In the genomic region with DNA sequence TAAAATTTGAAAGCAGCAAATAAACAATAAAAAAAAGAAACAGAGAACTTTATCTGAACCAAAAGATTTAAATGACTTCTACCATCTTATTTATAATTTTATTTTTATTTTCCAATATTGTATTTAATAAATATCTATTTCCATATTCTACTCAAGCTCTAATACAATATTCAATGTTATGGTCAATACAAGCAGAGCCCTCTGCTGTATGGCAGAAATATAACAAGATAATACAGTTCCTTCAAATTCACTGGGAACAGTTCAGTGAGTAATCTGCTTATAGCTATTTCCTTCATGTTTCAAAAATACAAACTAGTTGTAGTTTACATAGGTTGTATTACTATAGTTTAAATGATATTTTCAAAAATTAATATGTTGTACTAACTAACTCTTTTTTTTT, we compare ENCODE assay signal across 18 cellular contexts.
A peak's percentile ranks its signal among the peaks of the same experiment; 100 is the strongest.
DNase-seq lines count a peak whose midpoint lies in the region; ATAC-seq, FAIRE-seq and TF ChIP-seq lines count a peak whose summit lies in the region.
"Had no signal": no experiment of that assay in that cellular context is flagged by ENCODE, and none has a peak within 500 bp of the region (broad histone marks: within the 10 kb centered on the region; RNA-seq: fewer than 3 reads in every experiment).

No MANE protein-coding gene starts in this region.

- H3K4ac ChIP-seq in mesendoderm (ENCODE audit: low read depth, low read length), result no peak overlapping the region

- peaks cover 15% of the 10 kb centered on the region for H3K9me3 Mint-ChIP-seq in CD4-positive, alpha-beta T cell
- H3K9me3 Mint-ChIP-seq in CD14-positive monocyte, result peaks cover 0 to 1% (median 0%) of the 10 kb centered on the region in 7 donors

- H3K27me3 ChIP-seq in mesendoderm (ENCODE audit: insufficient read depth, low read length, poor library complexity), result no peaks in the 10 kb centered on the region
- H3K27me3 ChIP-seq in CD4-positive, alpha-beta T cell (ENCODE audit: control insufficient read depth, insufficient read depth, low read length), result no peaks in the 10 kb centered on the region
- H3K27me3 ChIP-seq: ascending aorta had no signal

- H3K79me1 ChIP-seq in mesendoderm (ENCODE audit: low read length), result no peaks in the 10 kb centered on the region

- no peak overlapping the region for H3K9ac ChIP-seq in mesendoderm (ENCODE audit: low read length)
- H3K9ac ChIP-seq: parathyroid adenoma had no signal

- no peak overlapping the region for H4K8ac ChIP-seq in mesendoderm (ENCODE audit: low read depth, low read length)

- no peak overlapping the region for H3K18ac ChIP-seq in mesendoderm (ENCODE audit: low read length)

- H3K56ac ChIP-seq in mesendoderm (ENCODE audit: low read length), result no peak overlapping the region

- CTCF ChIA-PET in CD4-positive, alpha-beta T cell (lab: Charles Lee), result no interaction called here

- in situ Hi-C loops in GM13977 (cut with MboI; ENCODE audit: low pct_unique_long_range_greater_than_20kb, low sequenced_read_pairs, unreplicated experiment), result no loop called here

- H3K9me3 ChIP-seq in CD4-positive, alpha-beta T cell (ENCODE audit: control insufficient read depth, low read length), result peaks cover 4% of the 10 kb centered on the region
- H3K9me3 ChIP-seq: ascending aorta, thoracic aorta had no signal

- TF ChIP-seq CTCF in GM13977 (IDR thresholded peaks at IDR 0.05; ENCODE audit: extremely low read depth, insufficient read depth, missing control alignments) (peak; percentile 12), fibroblast of pulmonary artery (IDR thresholded peaks at IDR 0.05; ENCODE audit: low read length, missing control alignments) (no peak), CD14-positive monocyte (IDR thresholded peaks at IDR 0.05) (no peak)
- TF ChIP-seq CTCF in CD4-positive, alpha-beta T cell (IDR thresholded peaks at IDR 0.05), result no peak

- no peaks in the 10 kb centered on the region for H3K36me3 ChIP-seq in mesendoderm (ENCODE audit: control insufficient read depth, insufficient read depth, low read length)
- H3K36me3 ChIP-seq: ascending aorta, thoracic aorta had no signal

- no peak overlapping the region for H2BK15ac ChIP-seq in mesendoderm (replicated peaks; ENCODE audit: low read depth)

- H3K27ac Mint-ChIP-seq in CD4-positive, alpha-beta T cell, result no peak overlapping the region
- H3K27ac Mint-ChIP-seq in CD14-positive monocyte, result no peak overlapping the region
- H3K27ac Mint-ChIP-seq: mesothelial cell of epicardium had no signal

- H3K27me3 Mint-ChIP-seq in CD4-positive, alpha-beta T cell, result no peaks in the 10 kb centered on the region
- peaks cover 0 to 1% (median 0%) of the 10 kb centered on the region in 3 donors for H3K27me3 Mint-ChIP-seq in CD14-positive monocyte (ENCODE audit: low read depth in 3 of 3)

- H3K4me1 Mint-ChIP-seq in CD4-positive, alpha-beta T cell (ENCODE audit: low read depth), result no peaks in the 10 kb centered on the region
- H3K4me1 Mint-ChIP-seq in CD14-positive monocyte, result no peaks in the 10 kb centered on the region
- H3K4me1 Mint-ChIP-seq: mesothelial cell of epicardium had no signal

- H3K23ac ChIP-seq in mesendoderm (ENCODE audit: low read length), result no peak overlapping the region

- no peak overlapping the region for H3K4me2 ChIP-seq in mesendoderm (ENCODE audit: low read length)

- intact Hi-C loops in CD4-positive, alpha-beta T cell (cut with DNase I, micrococcal nuclease), result no loop called here
- intact Hi-C loops in CD14-positive monocyte (cut with micrococcal nuclease), result no loop called here

- H2BK5ac ChIP-seq in mesendoderm (ENCODE audit: low read length), result no peak overlapping the region

- DNase-seq in DMS 273 (lab: John Stamatoyannopoulos, UW; ENCODE audit: unreplicated experiment), result peak; percentile 10
- DNase-seq in DMS 273 treated with DMSO at 0.1 percent for 48 hours (lab: John Stamatoyannopoulos, UW), result no peak
- no peak for DNase-seq in GM13977 (ENCODE audit: low spot score)
- DNase-seq in RCC 7860 (ENCODE audit: low spot score), result no peak
- DNase-seq in fibroblast of pulmonary artery (ENCODE audit: low read depth), result peak; percentile 0
- no peak for DNase-seq in mesendoderm
- no peak for DNase-seq in CD4-positive, alpha-beta T cell
- DNase-seq in CD14-positive monocyte (ENCODE audit: low spot score), result no peak
- DNase-seq: 8988T; activated CD4-positive, alpha-beta T cell treated with anti-CD3 and anti-CD28 coated beads, Interleukin-2, amount 50 U/mL, for 1 hour; foreskin fibroblast; MV-4-11; NCI-H526 treated with DMSO at 0.1 percent for 48 hours; stimulated activated CD4-positive, alpha-beta T cell treated with anti-CD3 and anti-CD28 coated beads, Interleukin-15, amount 100 ng/mL, for 24 hours had no signal

- no peaks in the 10 kb centered on the region for H3K4me1 ChIP-seq in mesendoderm (ENCODE audit: control insufficient read depth, low read depth, low read length)
- H3K4me1 ChIP-seq: ascending aorta, parathyroid adenoma had no signal

- H3K4me3 ChIP-seq in fibroblast of pulmonary artery (replicated peaks; ENCODE audit: low read depth, low read length) (no peak overlapping the region), mesendoderm (ENCODE audit: low read length) (no peak overlapping the region)
- H3K4me3 ChIP-seq: ascending aorta, thoracic aorta had no signal

- POLR2A ChIA-PET in CD4-positive, alpha-beta T cell (lab: Charles Lee), result no interaction called here

- H2AK5ac ChIP-seq in mesendoderm (ENCODE audit: low read length), result no peak overlapping the region

- H4K5ac ChIP-seq in mesendoderm (ENCODE audit: low read length), result no peak overlapping the region

- no peak for ATAC-seq in CD4-positive, alpha-beta T cell (ENCODE audit: poor library complexity)

- no peak overlapping the region for H2BK120ac ChIP-seq in mesendoderm (ENCODE audit: low read depth, low read length)

- FAIRE-seq in RCC 7860 (lab: Jason Lieb, UNC), result peak; percentile 76

- H3K79me2 ChIP-seq in mesendoderm (ENCODE audit: control insufficient read depth, insufficient read depth, low read length), result no peaks in the 10 kb centered on the region
- H3K79me2 ChIP-seq: parathyroid adenoma had no signal

- H3K4me3 Mint-ChIP-seq in CD4-positive, alpha-beta T cell, result no peak overlapping the region
- no peak overlapping the region for H3K4me3 Mint-ChIP-seq in CD14-positive monocyte
- H3K4me3 Mint-ChIP-seq: mesothelial cell of epicardium had no signal

- H3K27ac ChIP-seq in mesendoderm (ENCODE audit: low read depth, low read length), result no peak overlapping the region
- H3K27ac ChIP-seq in CD4-positive, alpha-beta T cell (ENCODE audit: low read depth, low read length), result no peak overlapping the region
- H3K27ac ChIP-seq: ascending aorta, parathyroid adenoma, thoracic aorta had no signal

- H3K36me3 Mint-ChIP-seq in CD4-positive, alpha-beta T cell (ENCODE audit: low read depth), result no peaks in the 10 kb centered on the region
- no peaks in the 10 kb centered on the region for H3K36me3 Mint-ChIP-seq in CD14-positive monocyte

Comparison
In these comparisons a context has a peak if more than half of its experiments do, and no peak if none do; other contexts are left out.
1. DNase-seq: peak in DMS 273 (single experiment) and fibroblast of pulmonary artery (single experiment); none in DMS 273 treated with DMSO at 0.1 percent for 48 hours (single experiment), GM13977 (single experiment), RCC 7860 (single experiment), mesendoderm (single experiment), CD4-positive, alpha-beta T cell (0 of 10) and CD14-positive monocyte (single experiment).